In genomic region chr5:91311697-91312501, GRCh38 we compare ENCODE assay signal across 8 cellular contexts.
A peak's percentile ranks its signal among the peaks of the same experiment; 100 is the strongest.
DNase-seq lines count a peak whose midpoint lies in the region; ATAC-seq and TF ChIP-seq lines count a peak whose summit lies in the region.

No MANE protein-coding gene starts in this region.

- POLR2A ChIA-PET in Panc1 (lab: Charles Lee) = interaction anchor here (0.6 to 2.1 kb wide), 2 partner anchors 18 to 31 kb away, joined by 4 to 10 read pairs; no protein-coding TSS in a partner anchor

- peaks cover 42% of the 10 kb centered on the region for H3K4me1 ChIP-seq in Panc1 (ENCODE audit: control insufficient read depth, insufficient read depth, low read length)
- H3K4me1 ChIP-seq in thymus (ENCODE audit: control insufficient read depth, insufficient read depth, low read length) = peaks cover 14% of the 10 kb centered on the region

- ATAC-seq in GM19023 (IDR thresholded peaks at IDR 0.05; ENCODE audit: unreplicated experiment) (peak; percentile 94), HG03159 (IDR thresholded peaks at IDR 0.05; ENCODE audit: unreplicated experiment) (peak; percentile 93), Panc1 (peak; percentile 94), omental fat pad (ENCODE audit: low FRiP score) (peak; percentile 95)

- intact Hi-C loops in Panc1 (cut with micrococcal nuclease; ENCODE audit: unreplicated experiment) = loop anchor here (5.0 to 10.0 kb wide), 2 partner anchors 70 to 207 kb away; partner anchors contain the start of gene ARRDC3
- intact Hi-C loops in activated T-helper 2 cell treated with anti-CD3 and anti-CD28 coated beads, Interferon-gamma antibody, Interleukin-2, Interleukin-4, amounts not matched to agents 10 μg/mL and 5 μg/mL and 100 μg/mL, durations not matched to agents 14 hours and 24 hours and 36 hours (cut with micrococcal nuclease) = loop anchor here (2.0 to 5.0 kb wide), 3 partner anchors 19 to 370 kb away; no protein-coding TSS in a partner anchor

- no peak overlapping the region for H3K4me3 Mint-ChIP-seq in activated T-helper 2 cell treated with anti-CD3 and anti-CD28 coated beads, Interferon-gamma antibody, Interleukin-2, Interleukin-4, amounts not matched to agents 10 μg/mL and 5 μg/mL and 100 μg/mL, durations not matched to agents 14 hours and 24 hours and 36 hours (ENCODE audit: low read depth)

- no peaks in the 10 kb centered on the region for H3K9me3 Mint-ChIP-seq in activated T-helper 2 cell treated with anti-CD3 and anti-CD28 coated beads, Interferon-gamma antibody, Interleukin-2, Interleukin-4, amounts not matched to agents 10 μg/mL and 5 μg/mL and 100 μg/mL, durations not matched to agents 14 hours and 24 hours and 36 hours

- no peaks in the 10 kb centered on the region for H3K27me3 Mint-ChIP-seq in activated T-helper 2 cell treated with anti-CD3 and anti-CD28 coated beads, Interferon-gamma antibody, Interleukin-2, Interleukin-4, amounts not matched to agents 10 μg/mL and 5 μg/mL and 100 μg/mL, durations not matched to agents 14 hours and 24 hours and 36 hours (ENCODE audit: low read depth)

- no TSS peak for BruUV-seq in Panc1 (replicated peaks; lab: Mats Ljungman, UMichigan)

- H3K27me3 ChIP-seq in Panc1 (ENCODE audit: control insufficient read depth, insufficient read depth, low read length) (no peaks in the 10 kb centered on the region), thymus (ENCODE audit: control insufficient read depth, insufficient read depth) (no peaks in the 10 kb centered on the region)

- CTCF ChIA-PET in Panc1 (lab: Charles Lee) = no interaction called here

- H3K4me3 ChIP-seq in AG10803 (ENCODE audit: low read length) = no peak overlapping the region
- H3K4me3 ChIP-seq in Panc1 (ENCODE audit: low read depth in 2 of 2, low read length in 2 of 2) = no peak overlapping the region
- no peak overlapping the region for H3K4me3 ChIP-seq in thymus (ENCODE audit: low read length)

- DNase-seq in AG10803 (ENCODE audit: low read depth) (peak; percentile 100), Panc1 (ENCODE audit: low read depth, low spot score) (peak; percentile 97), fibroblast of the conjunctiva (ENCODE audit: low read depth) (peak; percentile 98), omental fat pad (ENCODE audit: low spot score) (no peak)
- DNase-seq in activated T-helper 2 cell treated with anti-CD3 and anti-CD28 coated beads, Interferon-gamma antibody, Interleukin-2, Interleukin-4, amounts not matched to agents 10 μg/mL and 5 μg/mL and 100 μg/mL, durations not matched to agents 14 hours and 24 hours and 36 hours (ENCODE audit: low spot score) = peak; percentile 59

- TF ChIP-seq CTCF in AG10803 (conservative IDR thresholded peaks at IDR 0.05; ENCODE audit: low read length) (no peak), Panc1 (IDR thresholded peaks at IDR 0.05) (no peak), omental fat pad (IDR thresholded peaks at IDR 0.05) (no peak)

- peak overlapping the region; percentile 69 for H3K27ac Mint-ChIP-seq in activated T-helper 2 cell treated with anti-CD3 and anti-CD28 coated beads, Interferon-gamma antibody, Interleukin-2, Interleukin-4, amounts not matched to agents 10 μg/mL and 5 μg/mL and 100 μg/mL, durations not matched to agents 14 hours and 24 hours and 36 hours

- H3K27ac ChIP-seq in Panc1 (ENCODE audit: low read length) (peak overlapping the region; percentile 91), thymus (ENCODE audit: low read depth) (peak overlapping the region; percentile 56)

- H3K4me1 Mint-ChIP-seq in activated T-helper 2 cell treated with anti-CD3 and anti-CD28 coated beads, Interferon-gamma antibody, Interleukin-2, Interleukin-4, amounts not matched to agents 10 μg/mL and 5 μg/mL and 100 μg/mL, durations not matched to agents 14 hours and 24 hours and 36 hours (ENCODE audit: low read depth) = peaks cover 44% of the 10 kb centered on the region

- H3K36me3 Mint-ChIP-seq in activated T-helper 2 cell treated with anti-CD3 and anti-CD28 coated beads, Interferon-gamma antibody, Interleukin-2, Interleukin-4, amounts not matched to agents 10 μg/mL and 5 μg/mL and 100 μg/mL, durations not matched to agents 14 hours and 24 hours and 36 hours (ENCODE audit: low read depth) = peaks cover 3% of the 10 kb centered on the region

- H3K9me3 ChIP-seq in Panc1 (ENCODE audit: control insufficient read depth, insufficient read depth, low read depth, low read length) (no peaks in the 10 kb centered on the region), thymus (ENCODE audit: control insufficient read depth) (no peaks in the 10 kb centered on the region)

- in situ Hi-C loops in Panc1 (cut with HindIII; ENCODE audit: low pct_unique_long_range_greater_than_20kb, low sequenced_read_pairs) = no loop called here

- H3K36me3 ChIP-seq in Panc1 (ENCODE audit: control insufficient read depth, insufficient read depth, low read length) = no peaks in the 10 kb centered on the region
- H3K36me3 ChIP-seq in thymus (ENCODE audit: control insufficient read depth, insufficient read depth) = no peaks in the 10 kb centered on the region

- WGBS in thymus = 14% methylated on average over 11 of the region's 11 CpGs
